In genomic region chr5:149636861-149637246, GRCh38 we compare ENCODE assay signal across 8 cellular contexts. TPM values are rescaled to one million over a fixed set of nuclear protein-coding genes. Genes with fewer than 3 reads are reported as not detected.
DNase-seq lines count a peak whose midpoint lies in the region.

No MANE protein-coding gene starts in this region.

- DNase-seq in 8988T (peak; percentile 42), G401 (ENCODE audit: low spot score) (peak; percentile 85), HT1080 (ENCODE audit: low read depth) (peak; percentile 66), OCI-M1 (lab: John Stamatoyannopoulos, UW) (peak; percentile 78), astrocyte of the hippocampus (ENCODE audit: low read depth, low spot score) (peak; percentile 85), hepatic stellate cell (ENCODE audit: low spot score) (peak; percentile 72), putamen (ENCODE audit: low spot score) (peak; percentile 56), NCI-H1930 (lab: John Stamatoyannopoulos, UW) (no peak)

- in situ Hi-C loops in G401 (cut with HindIII; ENCODE audit: low sequenced_read_pairs): loop anchor here (25.0 kb wide), 1 partner anchor 350 kb away; no protein-coding TSS in a partner anchor

RNA-seq across cellular contexts. Expression of gene ARHGEF37, which starts 55.6 kb away (rescaled TPM):
- total RNA-seq in G401 (2014; rRNA removed; shearing (Covaris generic)): not detected in 2 replicates
- 0.02 and 0.03 TPM in 2 replicates for total RNA-seq in HT1080 (2014; rRNA removed; shearing (Covaris generic))
- polyA plus RNA-seq in HT1080 (2015; cell fraction: cytosol; rRNA removed): 0.02 and 0.03 TPM in 2 replicates
- polyA plus RNA-seq in HT1080 (2015; cell fraction: nucleus; rRNA removed): 0.03 and 0.06 TPM in 2 replicates

Comparison
In these comparisons a context has a peak if more than half of its experiments do, and no peak if none do; other contexts are left out.
1. DNase-seq: peak in 8988T (single experiment), G401 (single experiment), HT1080 (single experiment), OCI-M1 (single experiment), astrocyte of the hippocampus (single experiment), hepatic stellate cell (single experiment) and putamen (single experiment); none in NCI-H1930 (0 of 2).